11 cellular contexts compared by ENCODE assay signal in genomic region chrX:39456894-39457600, GRCh38.
"Had no signal": no experiment of that assay in that cellular context is flagged by ENCODE, and none has a peak within 500 bp of the region (broad histone marks: within the 10 kb centered on the region; RNA-seq: fewer than 3 reads in every experiment).

No MANE protein-coding gene starts in this region.

- H3K4me3 ChIP-seq: psoas muscle, sigmoid colon, thoracic aorta had no signal

- H3K36me3 Mint-ChIP-seq: activated naive CD8-positive, alpha-beta T cell treated with anti-CD3 and anti-CD28 coated beads, Interleukin-2, amount 10 ng/mL, durations not matched to agents 7 days and 5 days had no signal

- DNase-seq: activated CD4-positive, alpha-beta T cell treated with anti-CD3 and anti-CD28 coated beads, Interleukin-2, amount 50 U/mL, for 4 hours; activated CD4-positive, CD25-positive, alpha-beta regulatory T cell treated with anti-CD3 and anti-CD28 coated beads, Interleukin-2, amount 50 U/mL, for 72 hours; activated naive CD4-positive, alpha-beta T cell; activated naive CD8-positive, alpha-beta T cell treated with anti-CD3 and anti-CD28 coated beads, Interleukin-2, amount 10 ng/mL, durations not matched to agents 7 days and 5 days; activated T-cell treated with anti-CD3 and anti-CD28 coated beads for 4 hours; psoas muscle; sigmoid colon; stimulated activated CD4-positive, alpha-beta T cell treated with anti-CD3 and anti-CD28 coated beads, Interleukin-1b, Interleukin-23, amount 100 ng/mL, for 48 hours; stimulated activated naive CD8-positive, alpha-beta T cell treated with anti-CD3 and anti-CD28 coated beads, Interleukin-15, amount 100 ng/mL, for 72 hours had no signal

- H3K4me1 Mint-ChIP-seq: activated naive CD8-positive, alpha-beta T cell treated with anti-CD3 and anti-CD28 coated beads, Interleukin-2, amount 10 ng/mL, durations not matched to agents 7 days and 5 days had no signal

- H3K27me3 Mint-ChIP-seq: activated naive CD8-positive, alpha-beta T cell treated with anti-CD3 and anti-CD28 coated beads, Interleukin-2, amount 10 ng/mL, durations not matched to agents 7 days and 5 days; stimulated activated naive CD8-positive, alpha-beta T cell treated with anti-CD3 and anti-CD28 coated beads, Interleukin-15, amount 100 ng/mL, for 72 hours had no signal

- H3K9me3 ChIP-seq: psoas muscle, thoracic aorta had no signal

- H3K27me3 ChIP-seq: sigmoid colon had no signal

- H3K27ac Mint-ChIP-seq: activated naive CD8-positive, alpha-beta T cell treated with anti-CD3 and anti-CD28 coated beads, Interleukin-2, amount 10 ng/mL, durations not matched to agents 7 days and 5 days; stimulated activated naive CD8-positive, alpha-beta T cell treated with anti-CD3 and anti-CD28 coated beads, Interleukin-15, amount 100 ng/mL, for 72 hours had no signal

- H3K27ac ChIP-seq: psoas muscle, sigmoid colon, thoracic aorta had no signal

- H3K4me3 Mint-ChIP-seq: activated naive CD8-positive, alpha-beta T cell treated with anti-CD3 and anti-CD28 coated beads, Interleukin-2, amount 10 ng/mL, durations not matched to agents 7 days and 5 days; neural crest cell; stimulated activated naive CD8-positive, alpha-beta T cell treated with anti-CD3 and anti-CD28 coated beads, Interleukin-15, amount 100 ng/mL, for 72 hours had no signal

- H3K4me1 ChIP-seq: psoas muscle, sigmoid colon had no signal

- H3K36me3 ChIP-seq: sigmoid colon, thoracic aorta had no signal
